Comparison of ENCODE assay signal across 9 cellular contexts in genomic region chr19:12825259-12826131, GRCh38. TPM values are rescaled to one million over a fixed set of nuclear protein-coding genes. Genes with fewer than 3 reads are reported as not detected.
DNase-seq lines count a peak whose midpoint lies in the region; ATAC-seq lines count a peak whose summit lies in the region.
"Had no signal": no experiment of that assay in that cellular context is flagged by ENCODE, and none has a peak within 500 bp of the region (broad histone marks: within the 10 kb centered on the region; RNA-seq: fewer than 3 reads in every experiment).

No MANE protein-coding gene starts in this region.

- peaks cover 4 to 13% (median 9%) of the 10 kb centered on the region in 7 donors for H3K4me1 Mint-ChIP-seq in naive thymus-derived CD4-positive, alpha-beta T cell

- peak; percentile 45 for ATAC-seq in naive thymus-derived CD4-positive, alpha-beta T cell
- ATAC-seq in HG03354 (IDR thresholded peaks at IDR 0.05; ENCODE audit: poor library complexity, severe bottlenecking, unreplicated experiment) (no peak), GM19463 (IDR thresholded peaks at IDR 0.05; ENCODE audit: unreplicated experiment) (no peak)

- DNase-seq in D341Med (ENCODE audit: low spot score): peak; percentile 91
- peak; percentile 46 for DNase-seq in astrocyte of the hippocampus (ENCODE audit: low read depth, low spot score)
- no peak for DNase-seq in naive thymus-derived CD4-positive, alpha-beta T cell
- no peak for DNase-seq in GOT3 (lab: John Stamatoyannopoulos, UW)
- DNase-seq in T1000 (lab: John Stamatoyannopoulos, UW): no peak

- H3K27ac Mint-ChIP-seq in naive thymus-derived CD4-positive, alpha-beta T cell: peak overlapping the region in 1 of 9 donors; percentile 25

- intact Hi-C loops in naive thymus-derived CD4-positive, alpha-beta T cell (cut with micrococcal nuclease): no loop called here

- CTCF ChIA-PET in naive thymus-derived CD4-positive, alpha-beta T cell (lab: Charles Lee): interaction anchor here (0.5 to 1.1 kb wide), 3 partner anchors 22 to 75 kb away, joined by 3 to 4 read pairs (median 3); no protein-coding TSS in a partner anchor

- peak overlapping the region; percentile 52 for H3K4me3 ChIP-seq in HUES64 (ENCODE audit: low read length)
- no peak overlapping the region for H3K4me3 ChIP-seq in naive thymus-derived CD4-positive, alpha-beta T cell (ENCODE audit: low read length)

- POLR2A ChIA-PET in naive thymus-derived CD4-positive, alpha-beta T cell (lab: Charles Lee): interaction anchor here (0.6 kb wide), 1 partner anchor 187 kb away, joined by 3 read pairs; no protein-coding TSS in a partner anchor

- H3K4me3 Mint-ChIP-seq in naive thymus-derived CD4-positive, alpha-beta T cell: peak overlapping the region in 6 of 10 donors; percentile 8 to 60 (median 44)

- H3K27ac ChIP-seq in HUES64 (ENCODE audit: low read depth, low read length): no peak overlapping the region
- no peak overlapping the region for H3K27ac ChIP-seq in naive thymus-derived CD4-positive, alpha-beta T cell (ENCODE audit: low read depth, low read length)

- H3K9me3 Mint-ChIP-seq in naive thymus-derived CD4-positive, alpha-beta T cell: peaks cover 0 to 5% (median 3%) of the 10 kb centered on the region in 11 donors

- WGBS in HUES64: 9% methylated on average over 46 of the region's 46 CpGs

- H3K27me3 ChIP-seq in HUES64 (ENCODE audit: insufficient read depth, low read length): peaks cover 4% of the 10 kb centered on the region; the same call in 1 of the 2 replicates
- peaks cover 0 to 18% of the 10 kb centered on the region in 2 donors for H3K27me3 ChIP-seq in naive thymus-derived CD4-positive, alpha-beta T cell (ENCODE audit: control insufficient read depth in 2 of 2, insufficient read depth in 2 of 2, low read length in 2 of 2)

- no peaks in the 10 kb centered on the region for H3K4me1 ChIP-seq in HUES64 (ENCODE audit: insufficient read depth, low read length)
- H3K4me1 ChIP-seq in naive thymus-derived CD4-positive, alpha-beta T cell (ENCODE audit: control insufficient read depth in 2 of 2, insufficient read depth in 2 of 2, low read length in 2 of 2): no peaks in the 10 kb centered on the region

- H3K36me3 ChIP-seq in HUES64 (ENCODE audit: insufficient read depth, low read length): no peaks in the 10 kb centered on the region
- no peaks in the 10 kb centered on the region for H3K36me3 ChIP-seq in naive thymus-derived CD4-positive, alpha-beta T cell (ENCODE audit: control insufficient read depth in 2 of 3, insufficient read depth in 3 of 3, low read length in 3 of 3)

- H3K9ac ChIP-seq in HUES64 (ENCODE audit: low read depth, low read length): no peak overlapping the region; the same call in 1 of the 2 replicates

- no peaks in the 10 kb centered on the region for H3K9me3 ChIP-seq in HUES64 (ENCODE audit: insufficient read depth, low read depth, low read length)
- no peaks in the 10 kb centered on the region for H3K9me3 ChIP-seq in naive thymus-derived CD4-positive, alpha-beta T cell (ENCODE audit: control insufficient read depth in 2 of 3, low read length in 3 of 3)

- peaks cover 0 to 4% (median 0%) of the 10 kb centered on the region in 5 donors for H3K36me3 Mint-ChIP-seq in naive thymus-derived CD4-positive, alpha-beta T cell

- H3K27me3 Mint-ChIP-seq in naive thymus-derived CD4-positive, alpha-beta T cell: peaks cover 39 to 57% (median 50%) of the 10 kb centered on the region in 5 donors

RNA-seq across cellular contexts. Expression of gene RTBDN, which starts 8.9 kb away (rescaled TPM):
- polyA plus RNA-seq in HUES64 (2013, experiment 1 of 2): 0.45 TPM
- 0.89 TPM for polyA plus RNA-seq in HUES64 (2013, experiment 2 of 2)
- not detected for total RNA-seq in naive thymus-derived CD4-positive, alpha-beta T cell
- not detected for polyA plus RNA-seq in naive thymus-derived CD4-positive, alpha-beta T cell
- polyA plus RNA-seq: neural cell had no signal

RNA-seq across cellular contexts. Expression of gene MAST1, which starts 12.8 kb away (rescaled TPM):
- polyA plus RNA-seq in HUES64 (2013, experiment 1 of 2): 7.8 TPM
- 10.1 TPM for polyA plus RNA-seq in HUES64 (2013, experiment 2 of 2)
- under 1 TPM in 4 of 5 experiments, not detected in 1; 0.51 to 0.93 (median 0.71) TPM for total RNA-seq in naive thymus-derived CD4-positive, alpha-beta T cell
- polyA plus RNA-seq in naive thymus-derived CD4-positive, alpha-beta T cell: 1 to 10 TPM in 1 of 2 donors, under 1 TPM in 1; 0.70 to 3.5 TPM

RNA-seq across cellular contexts. Expression of gene RNASEH2A, which starts 19.1 kb away (rescaled TPM):
- polyA plus RNA-seq in HUES64 (2013, experiment 1 of 2): 59.2 TPM
- polyA plus RNA-seq in HUES64 (2013, experiment 2 of 2): 65.6 TPM
- 10 to 100 TPM in 2 of 5 experiments, 1 to 10 TPM in 3; 1.6 to 30.9 (median 9.3) TPM for total RNA-seq in naive thymus-derived CD4-positive, alpha-beta T cell
- polyA plus RNA-seq in naive thymus-derived CD4-positive, alpha-beta T cell: 10 to 100 TPM; 20.3 to 20.4 TPM

RNA-seq across cellular contexts. Expression of gene THSD8, which starts 23.6 kb away (rescaled TPM):
- polyA plus RNA-seq in HUES64 (2013, experiment 1 of 2): 8.9 TPM
- polyA plus RNA-seq in HUES64 (2013, experiment 2 of 2): 15.8 TPM
- total RNA-seq in naive thymus-derived CD4-positive, alpha-beta T cell: 10 to 100 TPM in 1 of 5 experiments, 1 to 10 TPM in 2, under 1 TPM in 1, not detected in 1; 0.80 to 18.9 (median 2.1) TPM
- polyA plus RNA-seq in naive thymus-derived CD4-positive, alpha-beta T cell: not detected
- polyA plus RNA-seq: neural cell had no signal

RNA-seq across cellular contexts. Expression of gene PRDX2, which starts 23.9 kb away (rescaled TPM):
- polyA plus RNA-seq in HUES64 (2013, experiment 1 of 2): 317 TPM
- 333 TPM for polyA plus RNA-seq in HUES64 (2013, experiment 2 of 2)
- 100 to 1,000 TPM in 3 of 5 experiments, 10 to 100 TPM in 2; 75.1 to 297 (median 117) TPM for total RNA-seq in naive thymus-derived CD4-positive, alpha-beta T cell
- polyA plus RNA-seq in naive thymus-derived CD4-positive, alpha-beta T cell: 100 to 1,000 TPM; 313 to 359 TPM

Comparison
In these comparisons a context has a peak if more than half of its experiments do, and no peak if none do; other contexts are left out.
1. DNase-seq: peak in D341Med (single experiment) and astrocyte of the hippocampus (single experiment); none in naive thymus-derived CD4-positive, alpha-beta T cell (0 of 9), GOT3 (single experiment) and T1000 (single experiment).